In the genomic region with DNA sequence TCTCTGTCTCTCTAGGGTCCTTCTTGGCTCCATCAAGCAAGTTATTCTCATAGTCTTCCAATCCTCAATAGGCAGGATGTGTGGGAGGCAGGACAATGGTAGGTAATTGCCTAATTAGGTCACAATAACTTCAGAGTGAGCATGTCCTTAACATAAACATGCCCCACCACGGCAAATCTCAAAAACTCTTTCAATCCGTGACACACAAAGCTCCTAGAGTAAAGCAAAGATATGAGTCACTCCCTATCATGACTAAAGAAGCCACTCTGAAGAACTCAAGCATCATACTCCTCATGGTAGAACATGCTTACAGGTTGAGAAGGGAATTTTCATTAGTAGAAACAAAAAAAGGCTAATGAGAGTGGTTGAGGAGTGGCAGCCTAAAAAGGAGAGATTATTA, we compare ENCODE assay signal across 13 cellular contexts. TPM values are rescaled to one million over a fixed set of nuclear protein-coding genes. Genes with fewer than 3 reads are reported as not detected.
DNase-seq lines count a peak whose midpoint lies in the region; ATAC-seq and TF ChIP-seq lines count a peak whose summit lies in the region.
"Had no signal": no experiment of that assay in that cellular context is flagged by ENCODE, and none has a peak within 500 bp of the region (broad histone marks: within the 10 kb centered on the region; RNA-seq: fewer than 3 reads in every experiment).

No MANE protein-coding gene starts in this region.

- H3K27me3 ChIP-seq in left lung, result no peaks in the 10 kb centered on the region

- H3K27ac Mint-ChIP-seq in chondrocyte (ENCODE audit: unreplicated experiment), result no peak overlapping the region

- intact Hi-C loops in left lung (cut with DNase I), result no loop called here

- no peak overlapping the region for H3K27ac ChIP-seq in left lung
- H3K27ac ChIP-seq: esophagus squamous epithelium had no signal

- no peak overlapping the region for H3K4me3 ChIP-seq in left lung
- H3K4me3 ChIP-seq: esophagus squamous epithelium had no signal

- peak; percentile 61 for ATAC-seq in GM18511 (IDR thresholded peaks at IDR 0.05; ENCODE audit: unreplicated experiment)
- peak; percentile 52 for ATAC-seq in HG02981 (IDR thresholded peaks at IDR 0.05; ENCODE audit: unreplicated experiment)
- peak; percentile 62 for ATAC-seq in left lung
- ATAC-seq in GM21367 (IDR thresholded peaks at IDR 0.05; ENCODE audit: unreplicated experiment), result no peak

- no peaks in the 10 kb centered on the region for H3K9me3 Mint-ChIP-seq in chondrocyte (ENCODE audit: low read depth)

- H3K36me3 Mint-ChIP-seq in chondrocyte (ENCODE audit: low read depth), result no peaks in the 10 kb centered on the region

- no peaks in the 10 kb centered on the region for H3K4me1 ChIP-seq in left lung

- peak; percentile 5 for DNase-seq in T1000 (lab: John Stamatoyannopoulos, UW)
- no peak for DNase-seq in left lung
- DNase-seq in chondrocyte (ENCODE audit: low spot score), result no peak
- DNase-seq in GF-D8 (lab: John Stamatoyannopoulos, UW), result no peak
- DNase-seq: caudate nucleus, DMS 273 treated with DMSO at 0.1 percent for 48 hours, esophagus squamous epithelium, KG1, NCI-H2029 treated with DMSO at 0.1 percent for 48 hours, T-helper 9 cell had no signal

- H3K27me3 Mint-ChIP-seq in chondrocyte (ENCODE audit: low read depth), result peaks cover 26% of the 10 kb centered on the region

- H3K4me3 Mint-ChIP-seq in chondrocyte (ENCODE audit: unreplicated experiment), result no peak overlapping the region

- no peaks in the 10 kb centered on the region for H3K9me3 ChIP-seq in left lung
- H3K9me3 ChIP-seq: esophagus squamous epithelium had no signal

- TF ChIP-seq CTCF in left lung (IDR thresholded peaks at IDR 0.05), result no peak
- TF ChIP-seq CTCF in chondrocyte (IDR thresholded peaks at IDR 0.05), result no peak

- H3K4me1 Mint-ChIP-seq in chondrocyte (ENCODE audit: low read depth), result peaks cover 21% of the 10 kb centered on the region

- no peaks in the 10 kb centered on the region for H3K36me3 ChIP-seq in left lung
- H3K36me3 ChIP-seq: esophagus squamous epithelium had no signal

RNA-seq across cellular contexts. Expression of a gene that starts 4.9 kb away (rescaled TPM):
- not detected for total RNA-seq in left lung
- total RNA-seq in chondrocyte, result not detected in 3 replicates
- total RNA-seq: esophagus squamous epithelium had no signal

RNA-seq across cellular contexts. Expression of a gene that starts 41.5 kb away (rescaled TPM):
- not detected for total RNA-seq in left lung
- not detected in 3 replicates for total RNA-seq in chondrocyte
- total RNA-seq: esophagus squamous epithelium had no signal
